Comparison of ENCODE assay signal across 1 cellular context in the genomic region with DNA sequence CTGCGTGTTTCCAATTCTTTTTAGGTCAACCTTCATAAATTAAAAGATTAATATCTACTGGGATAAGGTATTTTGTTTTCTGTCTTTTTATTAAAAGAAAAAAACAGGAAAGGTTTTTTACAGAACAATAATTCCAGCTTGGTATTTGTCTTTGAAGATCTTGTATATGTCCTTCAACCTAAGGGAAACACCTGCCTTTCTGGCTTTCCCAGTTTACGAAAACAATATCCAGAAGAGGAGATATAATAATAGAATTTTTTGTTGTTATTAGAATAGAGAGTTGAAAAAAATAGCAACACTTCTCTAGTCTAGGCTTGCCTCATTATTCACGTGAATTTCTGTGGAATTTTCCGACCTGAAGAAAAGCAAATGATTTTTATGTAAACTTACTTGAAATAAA.
TF ChIP-seq lines count a peak whose summit lies in the region.

No MANE protein-coding gene starts in this region.

TF ChIP-seq in endothelial cell of umbilical vein, 7 proteins besides CTCF, POLR2A, EP300 and RAD21:
- TF ChIP-seq FOS (IDR thresholded peaks at IDR 0.05; ENCODE audit: borderline replicate concordance, insufficient read depth, low read length) = no peak
- no peak for TF ChIP-seq GATA2 (IDR thresholded peaks at IDR 0.05; ENCODE audit: insufficient read depth, insufficient read length, low read depth, low read length)
- no peak for TF ChIP-seq MAX (IDR thresholded peaks at IDR 0.05; ENCODE audit: insufficient read depth, insufficient read length)
- no peak for TF ChIP-seq EZH2 (IDR thresholded peaks at IDR 0.05; ENCODE audit: borderline replicate concordance, low read depth, low read length, severe bottlenecking)
- TF ChIP-seq POLR2AphosphoS5 (IDR thresholded peaks at IDR 0.05; ENCODE audit: insufficient read depth, low read depth, low read length) = no peak
- no peak for TF ChIP-seq JUN (IDR thresholded peaks at IDR 0.05; ENCODE audit: borderline replicate concordance, insufficient read depth, insufficient read length, low read depth)
- TF ChIP-seq MYC (IDR thresholded peaks at IDR 0.05; ENCODE audit: low read depth, low read length) = no peak
